In the genomic region with DNA sequence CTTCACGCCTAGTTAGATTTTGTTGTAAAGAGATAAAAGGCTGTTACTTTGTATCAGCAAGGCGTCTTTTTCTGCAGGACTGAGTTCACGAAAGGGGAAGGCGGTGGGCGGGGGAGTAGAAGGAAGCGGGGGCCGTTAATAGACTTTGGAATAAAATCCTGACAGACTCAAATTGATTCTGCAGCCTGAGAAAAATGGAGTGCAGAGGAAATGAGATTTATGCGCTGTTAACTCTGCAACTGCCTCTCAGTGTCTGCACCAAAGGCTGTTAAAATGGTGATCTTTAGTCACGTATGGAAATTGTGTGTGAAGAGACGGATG, we compare ENCODE assay signal across 27 cellular contexts.
"Had no signal": no experiment of that assay in that cellular context is flagged by ENCODE, and none has a peak within 500 bp of the region (broad histone marks: within the 10 kb centered on the region; RNA-seq: fewer than 3 reads in every experiment).

No MANE protein-coding gene starts in this region.

- H3K27ac ChIP-seq: adrenal gland, body of pancreas, cardiac muscle cell, gastroesophageal sphincter, heart left ventricle, tibial nerve, WERI-Rb-1 had no signal

- H3K9me3 ChIP-seq: adrenal gland, body of pancreas, heart left ventricle had no signal

- H3K4me1 ChIP-seq: adrenal gland had no signal

- ATAC-seq: body of pancreas; effector memory CD8-positive, alpha-beta T cell; gastroesophageal sphincter had no signal

- H3K27ac Mint-ChIP-seq: activated naive CD4-positive, alpha-beta T cell treated with anti-CD3 and anti-CD28 coated beads for 36 hours; activated naive CD8-positive, alpha-beta T cell treated with anti-CD3 and anti-CD28 coated beads for 36 hours; activated T-helper 1 cell treated with anti-CD3 and anti-CD28 coated beads, Interleukin-12 subunit alpha, Interleukin-12 subunit beta, Interleukin-2, Interleukin-4 antibody, amounts not matched to agents 30 ng/mL and 10 ng/mL and 1 ng/mL, durations not matched to agents 14 hours and 24 hours and 36 hours; effector memory CD8-positive, alpha-beta T cell; immature natural killer cell; natural killer cell; T-helper 1 cell treated with Interleukin-12 subunit alpha and Interleukin-12 subunit beta and Interleukin-4 antibody, amounts not matched to agents 30 μg/mL and 1 μg/mL, for 36 hours had no signal

- H3K36me3 ChIP-seq: adrenal gland, cardiac muscle cell, gastroesophageal sphincter, heart left ventricle, tibial nerve had no signal

- H3K4me3 Mint-ChIP-seq: activated naive CD4-positive, alpha-beta T cell treated with anti-CD3 and anti-CD28 coated beads for 36 hours; activated naive CD8-positive, alpha-beta T cell treated with anti-CD3 and anti-CD28 coated beads for 36 hours; activated T-helper 1 cell treated with anti-CD3 and anti-CD28 coated beads, Interleukin-12 subunit alpha, Interleukin-12 subunit beta, Interleukin-2, Interleukin-4 antibody, amounts not matched to agents 30 ng/mL and 10 ng/mL and 1 ng/mL, durations not matched to agents 14 hours and 24 hours and 36 hours; effector memory CD8-positive, alpha-beta T cell; immature natural killer cell; natural killer cell; T-helper 1 cell treated with Interleukin-12 subunit alpha and Interleukin-12 subunit beta and Interleukin-4 antibody, amounts not matched to agents 30 μg/mL and 1 μg/mL, for 36 hours had no signal

- H3K4me3 ChIP-seq: adrenal gland, body of pancreas, cardiac muscle cell, gastroesophageal sphincter, heart left ventricle, tibial nerve had no signal

- H3K27me3 Mint-ChIP-seq: activated naive CD8-positive, alpha-beta T cell treated with anti-CD3 and anti-CD28 coated beads for 36 hours had no signal

- H3K9me3 Mint-ChIP-seq: effector memory CD8-positive, alpha-beta T cell; immature natural killer cell; natural killer cell had no signal

- DNase-seq: activated CD4-positive, alpha-beta T cell treated with anti-CD3 and anti-CD28 coated beads for 48 hours; activated CD4-positive, alpha-beta T cell treated with anti-CD3 and anti-CD28 coated beads, Interleukin-2, amount 50 U/mL, for 48 hours; activated CD8-positive, alpha-beta memory T cell treated with anti-CD3 and anti-CD28 coated beads, Interleukin-2, amount 50 U/mL, for 4 hours; activated effector memory CD4-positive, alpha-beta T cell treated with anti-CD3 and anti-CD28 coated beads, Interleukin-2, amount 50 U/mL, for 16 hours; activated naive CD4-positive, alpha-beta T cell treated with anti-CD3 and anti-CD28 coated beads for 36 hours; activated naive CD8-positive, alpha-beta T cell treated with anti-CD3 and anti-CD28 coated beads for 36 hours; activated T-cell treated with anti-CD3 and anti-CD28 coated beads, Interleukin-2, amount 50 U/mL, for 1 hour; adrenal gland; aorta; body of pancreas; cortex of kidney; effector memory CD8-positive, alpha-beta T cell; heart left ventricle; kidney; left colon; mesenchymal stem cell; natural killer cell; stimulated activated CD4-positive, alpha-beta T cell treated with anti-CD3 and anti-CD28 coated beads, Interleukin-2, amount 100 ng/mL, for 48 hours; stimulated activated naive CD4-positive, alpha-beta T cell treated with Interleukin-2 at 50 U/mL for 16 hours; T-helper 9 cell; WERI-Rb-1 had no signal

- H3K27me3 ChIP-seq: body of pancreas had no signal

- H3K36me3 Mint-ChIP-seq: natural killer cell had no signal
